16 cellular contexts compared by ENCODE assay signal in the genomic region with DNA sequence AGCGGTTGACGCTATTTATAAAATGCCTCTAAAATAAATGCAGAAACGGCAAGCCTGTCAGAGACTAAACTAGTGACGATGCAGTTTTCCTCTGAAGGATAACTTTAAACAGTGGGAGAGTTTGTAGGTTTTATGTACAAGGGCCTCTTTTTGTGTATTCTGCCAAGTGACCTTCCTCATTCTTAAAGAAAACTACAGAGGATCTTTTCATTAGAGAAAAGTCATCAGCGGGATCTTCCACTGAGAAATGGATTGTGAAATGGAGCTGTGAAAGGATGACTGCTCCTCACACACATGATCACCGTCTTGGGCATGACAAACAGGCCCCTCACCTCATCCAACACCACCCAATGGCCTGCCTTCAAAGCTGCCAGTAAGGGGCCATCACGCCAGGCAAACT.
"Had no signal": no experiment of that assay in that cellular context is flagged by ENCODE, and none has a peak within 500 bp of the region (broad histone marks: within the 10 kb centered on the region; RNA-seq: fewer than 3 reads in every experiment).

No MANE protein-coding gene starts in this region.

- DNase-seq: cortex of kidney; dorsolateral prefrontal cortex; effector CD4-positive, alpha-beta T cell; foreskin fibroblast; heart left ventricle; left cardiac atrium; left lung; mesenchymal stem cell; mucosa of descending colon; naive B cell; stimulated activated CD4-positive, alpha-beta T cell treated with anti-CD3 and anti-CD28 coated beads, Interleukin-2, amount 100 ng/mL, for 24 hours; stimulated activated CD4-positive, alpha-beta T cell treated with anti-CD3 and anti-CD28 coated beads, Interleukin-4, amount 100 ng/mL, for 24 hours; stimulated activated naive CD4-positive, alpha-beta T cell treated with Interleukin-2 at 50 U/mL for 16 hours; stomach; thyroid gland; trophoblast cell had no signal
